Comparison of ENCODE assay signal across 15 cellular contexts in the genomic region with DNA sequence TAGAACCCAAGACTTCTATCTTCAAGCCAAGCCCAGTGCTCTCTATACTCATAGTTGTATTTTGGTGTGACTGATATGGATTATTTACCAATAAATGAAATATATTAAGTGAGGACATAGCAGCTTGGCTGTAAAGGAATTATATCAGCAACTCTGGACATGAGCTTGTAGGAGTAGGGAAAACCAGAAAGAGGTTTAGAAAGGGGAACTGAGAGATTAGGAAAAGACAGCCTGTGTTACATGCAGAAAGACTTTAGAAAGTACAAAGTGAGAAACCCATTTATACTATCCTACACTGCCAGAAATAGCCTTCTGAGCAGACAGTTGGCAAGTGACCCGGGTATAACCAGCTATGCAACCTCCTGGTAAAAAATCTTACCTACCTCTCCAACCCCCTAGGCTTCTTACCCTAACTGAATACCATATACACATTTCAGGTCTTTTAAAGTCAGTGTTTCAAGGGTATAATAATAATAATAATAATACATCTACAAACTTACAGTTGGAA.
"Had no signal": no experiment of that assay in that cellular context is flagged by ENCODE, and none has a peak within 500 bp of the region (broad histone marks: within the 10 kb centered on the region; RNA-seq: fewer than 3 reads in every experiment).

No MANE protein-coding gene starts in this region.

- DNase-seq: activated CD4-positive, alpha-beta memory T cell treated with anti-CD3 and anti-CD28 coated beads for 36 hours; activated effector memory CD4-positive, alpha-beta T cell treated with Interleukin-2 at 50 U/mL for 16 hours; activated naive CD8-positive, alpha-beta T cell treated with anti-CD3 and anti-CD28 coated beads for 36 hours; anterior cingulate cortex; dermis blood vessel endothelial cell; endodermal cell; erythroblast; left colon; psoas muscle; right lobe of liver; stimulated activated CD4-positive, alpha-beta T cell treated with anti-CD3 and anti-CD28 coated beads, Interleukin-1b, Interleukin-23, amount 100 ng/mL, for 48 hours; stimulated activated naive CD4-positive, alpha-beta T cell; substantia nigra; trophoblast cell had no signal

- H3K9me3 Mint-ChIP-seq: activated CD4-positive, alpha-beta memory T cell treated with anti-CD3 and anti-CD28 coated beads for 36 hours; activated naive CD8-positive, alpha-beta T cell treated with anti-CD3 and anti-CD28 coated beads for 36 hours; endodermal cell; nephron had no signal

- ATAC-seq: left colon, right lobe of liver had no signal

- H3K27ac Mint-ChIP-seq: activated CD4-positive, alpha-beta memory T cell treated with anti-CD3 and anti-CD28 coated beads for 36 hours; activated naive CD8-positive, alpha-beta T cell treated with anti-CD3 and anti-CD28 coated beads for 36 hours; endodermal cell; nephron had no signal

- H3K4me3 Mint-ChIP-seq: activated CD4-positive, alpha-beta memory T cell treated with anti-CD3 and anti-CD28 coated beads for 36 hours; activated naive CD8-positive, alpha-beta T cell treated with anti-CD3 and anti-CD28 coated beads for 36 hours; endodermal cell; nephron had no signal

- H3K27me3 Mint-ChIP-seq: activated CD4-positive, alpha-beta memory T cell treated with anti-CD3 and anti-CD28 coated beads for 36 hours; activated naive CD8-positive, alpha-beta T cell treated with anti-CD3 and anti-CD28 coated beads for 36 hours had no signal
